8 cellular contexts compared by ENCODE assay signal in genomic region chr19:660793-661426, GRCh38. TPM values are rescaled to one million over a fixed set of nuclear protein-coding genes. Genes with fewer than 3 reads are reported as not detected.
DNase-seq lines count a peak whose midpoint lies in the region; ATAC-seq and TF ChIP-seq lines count a peak whose summit lies in the region.

No MANE protein-coding gene starts in this region.

- H3K9me3 ChIP-seq in iPS-18c (ENCODE audit: control insufficient read depth, insufficient read depth, low read length), result no peaks in the 10 kb centered on the region
- no peaks in the 10 kb centered on the region for H3K9me3 ChIP-seq in smooth muscle cell (replicated peaks; ENCODE audit: low read depth)

- H3K4me1 Mint-ChIP-seq in activated T-cell treated with anti-CD3 and anti-CD28 coated beads, Interleukin-2, amount 50 U/mL, for 72 hours (ENCODE audit: low read depth), result peaks cover 55% of the 10 kb centered on the region

- peaks cover 15% of the 10 kb centered on the region for H3K4me1 ChIP-seq in smooth muscle cell (ENCODE audit: low read depth)

- no peak overlapping the region for H2AFZ ChIP-seq in smooth muscle cell (ENCODE audit: low read depth)

- H3K27me3 ChIP-seq in smooth muscle cell (ENCODE audit: low read depth), result no peaks in the 10 kb centered on the region

- TF ChIP-seq CTCF in HFF-Myc (IDR thresholded peaks at IDR 0.05; ENCODE audit: low read depth, low read length, missing control alignments) (no peak), smooth muscle cell (IDR thresholded peaks at IDR 0.05; ENCODE audit: borderline replicate concordance, insufficient read depth, poor library complexity, severe bottlenecking) (no peak)

- no peaks in the 10 kb centered on the region for H3K36me3 ChIP-seq in smooth muscle cell (ENCODE audit: low read depth)

- peaks cover 8% of the 10 kb centered on the region for H3F3A ChIP-seq in smooth muscle cell (ENCODE audit: low read depth)

- peak overlapping the region; percentile 92 for H3K27ac ChIP-seq in smooth muscle cell (ENCODE audit: low read depth)

- peaks cover 0 to 10% of the 10 kb centered on the region in 2 donors for H3K36me3 Mint-ChIP-seq in activated T-cell treated with anti-CD3 and anti-CD28 coated beads, Interleukin-2, amount 50 U/mL, for 72 hours (ENCODE audit: insufficient read depth in 2 of 2)

- H3K4me2 ChIP-seq in smooth muscle cell, result peak overlapping the region; percentile 99

- peak overlapping the region; percentile 87 for H3K9ac ChIP-seq in smooth muscle cell (ENCODE audit: low read depth)

- peaks cover 74% of the 10 kb centered on the region for H3K79me2 ChIP-seq in smooth muscle cell (ENCODE audit: low read depth)

- 86% methylated on average over 20 of the region's 20 CpGs for WGBS in smooth muscle cell (ENCODE audit: low lambda C conversion rate)

- peak in 1 of 2 donors; percentile 1 for ATAC-seq in activated T-cell treated with anti-CD3 and anti-CD28 coated beads, Interleukin-2, amount 50 U/mL, for 72 hours (replicated peaks in 1 of 2)
- ATAC-seq in HG03571 (IDR thresholded peaks at IDR 0.05; ENCODE audit: unreplicated experiment), result no peak

- H3K27me3 Mint-ChIP-seq in activated T-cell treated with anti-CD3 and anti-CD28 coated beads, Interleukin-2, amount 50 U/mL, for 72 hours (ENCODE audit: low read depth), result no peaks in the 10 kb centered on the region

- peaks cover 67% of the 10 kb centered on the region for H4K20me1 ChIP-seq in smooth muscle cell (ENCODE audit: low read depth)

- peak overlapping the region; percentile 94 for H3K27ac Mint-ChIP-seq in activated T-cell treated with anti-CD3 and anti-CD28 coated beads, Interleukin-2, amount 50 U/mL, for 72 hours

- H3K4me3 ChIP-seq in HFF-Myc (replicated peaks; ENCODE audit: low read depth, low read length) (peak overlapping the region; percentile 89), iPS-18c (ENCODE audit: insufficient read depth, low read depth, low read length) (peak overlapping the region; percentile 84), smooth muscle cell (peak overlapping the region; percentile 91)

- peak overlapping the region; percentile 97 to 98 for H3K4me3 Mint-ChIP-seq in activated T-cell treated with anti-CD3 and anti-CD28 coated beads, Interleukin-2, amount 50 U/mL, for 72 hours

- no peaks in the 10 kb centered on the region for H3K9me3 Mint-ChIP-seq in activated T-cell treated with anti-CD3 and anti-CD28 coated beads, Interleukin-2, amount 50 U/mL, for 72 hours

- DNase-seq in HFF-Myc (ENCODE audit: extremely low read depth, low read depth) (no peak), smooth muscle cell (lab: John Stamatoyannopoulos, UW; ENCODE audit: unreplicated experiment) (no peak), SHP77 (lab: John Stamatoyannopoulos, UW) (no peak), NCI-H2081 (lab: John Stamatoyannopoulos, UW) (no peak)
- DNase-seq in activated T-cell treated with anti-CD3 and anti-CD28 coated beads, Interleukin-2, amount 50 U/mL, for 72 hours, result peak in 1 of 2 donors; percentile 15
- DNase-seq in NK-92 treated with Interleukin-12 subunit alpha and Interleukin-12 subunit beta, amount 100 ng/mL, for 24 hours (lab: John Stamatoyannopoulos, UW), result no peak

RNA-seq across cellular contexts. Expression of gene RNF126, which starts 2.1 kb away (rescaled TPM):
- 10 to 100 TPM; 72.8 to 91.8 TPM for total RNA-seq in activated T-cell treated with anti-CD3 and anti-CD28 coated beads, Interleukin-2, amount 50 U/mL, for 72 hours
- 19.8 and 24.6 TPM in 2 replicates for total RNA-seq in smooth muscle cell
- 55.7 and 60.4 TPM in 2 replicates for polyA plus RNA-seq in smooth muscle cell

RNA-seq across cellular contexts. Expression of gene FSTL3, which starts 15.3 kb away (rescaled TPM):
- 10 to 100 TPM; 10.0 to 11.4 TPM for total RNA-seq in activated T-cell treated with anti-CD3 and anti-CD28 coated beads, Interleukin-2, amount 50 U/mL, for 72 hours
- 117 and 132 TPM in 2 replicates for total RNA-seq in smooth muscle cell
- 153 and 172 TPM in 2 replicates for polyA plus RNA-seq in smooth muscle cell

RNA-seq across cellular contexts. Expression of gene FGF22, which starts 21.2 kb away (rescaled TPM):
- not detected for total RNA-seq in activated T-cell treated with anti-CD3 and anti-CD28 coated beads, Interleukin-2, amount 50 U/mL, for 72 hours
- total RNA-seq in smooth muscle cell, result not detected in 2 replicates
- 0.18 TPM in 2 replicates for polyA plus RNA-seq in smooth muscle cell

RNA-seq across cellular contexts. Expression of gene POLRMT, which starts 27.6 kb away (rescaled TPM):
- 10 to 100 TPM; 62.7 to 79.0 TPM for total RNA-seq in activated T-cell treated with anti-CD3 and anti-CD28 coated beads, Interleukin-2, amount 50 U/mL, for 72 hours
- total RNA-seq in smooth muscle cell, result 15.2 and 23.8 TPM in 2 replicates
- 65.3 and 74.2 TPM in 2 replicates for polyA plus RNA-seq in smooth muscle cell

RNA-seq across cellular contexts. Expression of gene PRSS57, which starts 34.3 kb away (rescaled TPM):
- total RNA-seq in activated T-cell treated with anti-CD3 and anti-CD28 coated beads, Interleukin-2, amount 50 U/mL, for 72 hours, result under 1 TPM in 1 of 2 donors, not detected in 1; 0.22 TPM
- not detected in 2 replicates for total RNA-seq in smooth muscle cell
- polyA plus RNA-seq in smooth muscle cell, result not detected in 2 replicates
